In the genomic region with DNA sequence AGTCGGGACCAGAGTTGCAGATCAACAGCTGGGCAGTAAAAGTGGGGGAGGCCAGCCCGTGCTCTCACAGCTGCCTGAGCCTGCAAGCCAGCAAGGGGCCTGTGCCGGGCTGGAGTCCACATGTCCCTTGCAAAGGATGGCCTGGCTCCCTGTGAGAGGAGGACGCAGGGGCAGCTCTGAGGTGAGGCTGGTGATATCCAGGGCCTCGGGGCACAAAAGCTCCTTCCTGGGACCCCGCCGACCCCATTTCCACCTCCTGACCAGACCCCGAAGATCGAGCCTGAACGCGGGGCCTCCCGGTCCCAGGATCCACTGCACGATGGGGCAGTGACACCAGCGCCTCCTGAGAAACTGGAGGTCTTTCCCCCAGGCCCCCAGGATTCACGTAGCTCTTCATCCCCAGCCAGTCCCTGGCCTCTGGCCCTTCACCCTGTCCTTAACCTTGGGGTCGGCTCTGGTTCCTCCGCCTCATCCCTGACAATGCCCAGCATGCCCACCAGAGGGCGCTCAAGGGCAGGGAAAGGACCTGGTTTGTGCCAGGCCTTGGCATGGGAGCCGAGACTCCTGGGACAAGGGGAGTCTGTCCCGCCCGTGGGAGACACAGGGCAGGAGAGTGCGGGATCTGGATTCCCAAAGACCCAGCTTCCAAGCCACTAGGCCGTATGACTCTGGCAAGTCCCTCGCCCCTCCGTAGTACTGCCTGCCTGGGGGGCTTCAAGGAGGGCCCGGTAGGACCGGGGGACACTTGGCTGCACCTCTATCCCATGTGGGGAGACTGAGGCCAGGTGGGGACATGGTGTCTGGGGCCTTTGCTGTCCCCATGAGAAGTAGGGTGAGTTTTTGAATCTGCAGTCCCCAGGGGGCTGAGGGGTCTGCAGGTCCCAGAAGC, we compare ENCODE assay signal across 9 cellular contexts. TPM values are rescaled to one million over a fixed set of nuclear protein-coding genes. Genes with fewer than 3 reads are reported as not detected.
DNase-seq lines count a peak whose midpoint lies in the region; ATAC-seq and TF ChIP-seq lines count a peak whose summit lies in the region.
"Had no signal": no experiment of that assay in that cellular context is flagged by ENCODE, and none has a peak within 500 bp of the region (broad histone marks: within the 10 kb centered on the region; RNA-seq: fewer than 3 reads in every experiment).

No MANE protein-coding gene starts in this region.

- H3K36me3 ChIP-seq in psoas muscle (ENCODE audit: insufficient read depth in 1 of 2, low read depth in 1 of 2), result no peaks in the 10 kb centered on the region

- peak; percentile 75 to 84 (median 79) for ATAC-seq in psoas muscle
- ATAC-seq in HG02852 (IDR thresholded peaks at IDR 0.05; ENCODE audit: unreplicated experiment), result no peak
- ATAC-seq in HG03342 (IDR thresholded peaks at IDR 0.05; ENCODE audit: unreplicated experiment), result no peak

- POLR2A ChIA-PET in HEK293T (lab: Yijun Ruan, JAX), result interaction anchor here (1.4 kb wide), 1 partner anchor 41 kb away, joined by 4 read pairs; no protein-coding TSS in a partner anchor

- 24 to 28% (median 25%) methylated on average over 27 of the region's 27 CpGs for WGBS in psoas muscle, 3 donors

- peaks cover 39% of the 10 kb centered on the region for H3K4me1 ChIP-seq in psoas muscle

- TF ChIP-seq CTCF in psoas muscle (IDR thresholded peaks at IDR 0.05), result peak; percentile 98

- intact Hi-C loops in head of caudate nucleus (cut with DNase I), result loop anchor here (10.0 kb wide), 2 partner anchors 300 to 340 kb away; partner anchors contain the start of genes GTSE1 and TRMU
- intact Hi-C loops in psoas muscle (cut with DNase I), result loop anchor here (1.0 to 10.0 kb wide), 5 partner anchors 122 to 550 kb away; no protein-coding TSS in a partner anchor

- no peak overlapping the region for H3K4me3 ChIP-seq in psoas muscle

- no peak overlapping the region for H3K27ac ChIP-seq in psoas muscle

- no peaks in the 10 kb centered on the region for H3K9me3 ChIP-seq in psoas muscle

- no peaks in the 10 kb centered on the region for H3K27me3 ChIP-seq in psoas muscle (ENCODE audit: insufficient read depth in 3 of 3, low read length in 2 of 3)

- DNase-seq in C1 segment of cervical spinal cord (lab: John Stamatoyannopoulos, UW) (peak in 10 of 14 donors; percentile 21 to 89 (median 70)), HEK293T (ENCODE audit: extremely low spot score) (peak; percentile 86), SK-N-DZ (ENCODE audit: low spot score) (peak; percentile 69), head of caudate nucleus (peak; percentile 71 to 97 (median 89)), psoas muscle (peak; percentile 87 to 93)
- DNase-seq in activated naive CD4-positive, alpha-beta T cell treated with Interleukin-2 at 50 U/mL for 16 hours, result peak; percentile 81

- CTCF ChIA-PET in HEK293T (lab: Yijun Ruan, JAX), result interaction anchor here (0.6 to 4.3 kb wide), 6 partner anchors 8 to 127 kb away, joined by 3 to 43 read pairs (median 3); no protein-coding TSS in a partner anchor

TF ChIP-seq in HEK293T, 16 proteins besides CTCF, POLR2A, EP300 and RAD21:
- no peak for TF ChIP-seq NFRKB (IDR thresholded peaks at IDR 0.05)
- TF ChIP-seq ARNT (IDR thresholded peaks at IDR 0.05), result no peak
- TF ChIP-seq, protein P1, sequence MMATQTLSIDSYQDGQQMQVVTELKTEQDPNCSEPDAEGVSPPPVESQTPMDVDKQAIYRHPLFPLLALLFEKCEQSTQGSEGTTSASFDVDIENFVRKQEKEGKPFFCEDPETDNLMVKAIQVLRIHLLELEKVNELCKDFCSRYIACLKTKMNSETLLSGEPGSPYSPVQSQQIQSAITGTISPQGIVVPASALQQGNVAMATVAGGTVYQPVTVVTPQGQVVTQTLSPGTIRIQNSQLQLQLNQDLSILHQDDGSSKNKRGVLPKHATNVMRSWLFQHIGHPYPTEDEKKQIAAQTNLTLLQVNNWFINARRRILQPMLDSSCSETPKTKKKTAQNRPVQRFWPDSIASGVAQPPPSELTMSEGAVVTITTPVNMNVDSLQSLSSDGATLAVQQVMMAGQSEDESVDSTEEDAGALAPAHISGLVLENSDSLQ (IDR thresholded peaks at IDR 0.05), result no peak
- no peak for TF ChIP-seq SP1 (IDR thresholded peaks at IDR 0.05)
- no peak for TF ChIP-seq HDGF (IDR thresholded peaks at IDR 0.05; ENCODE audit: borderline replicate concordance)
- no peak for TF ChIP-seq BHLHE40 (IDR thresholded peaks at IDR 0.05; ENCODE audit: borderline replicate concordance)
- no peak for TF ChIP-seq L3MBTL2 (conservative IDR thresholded peaks at IDR 0.05)
TF ChIP-seq in HEK293T: peak in this region for 0.

RNA-seq across cellular contexts. Expression of gene WNT7B, which starts 17.8 kb away (rescaled TPM):
- 0.16 and 0.22 TPM in 2 replicates for polyA plus RNA-seq in SK-N-DZ (2014; cell fraction: cytosol; rRNA removed)
- polyA plus RNA-seq in SK-N-DZ (2014; cell fraction: nucleus; rRNA removed), result not detected in 2 replicates
- total RNA-seq in psoas muscle, result not detected
- polyA plus RNA-seq in psoas muscle, result under 1 TPM in 1 of 3 donors, not detected in 2; 0.05 TPM
- polyA plus RNA-seq: IgD-negative memory B cell had no signal

Comparison
In these comparisons a context has a peak if more than half of its experiments do, and no peak if none do; other contexts are left out.
1. ATAC-seq: peak in psoas muscle (4 of 4); none in HG02852 (single experiment) and HG03342 (single experiment).
2. Peak in every context shown above with its lines, with median percentiles within 50 percentile points of each other: DNase-seq.